Comparison of ENCODE assay signal across 8 cellular contexts in the genomic region with DNA sequence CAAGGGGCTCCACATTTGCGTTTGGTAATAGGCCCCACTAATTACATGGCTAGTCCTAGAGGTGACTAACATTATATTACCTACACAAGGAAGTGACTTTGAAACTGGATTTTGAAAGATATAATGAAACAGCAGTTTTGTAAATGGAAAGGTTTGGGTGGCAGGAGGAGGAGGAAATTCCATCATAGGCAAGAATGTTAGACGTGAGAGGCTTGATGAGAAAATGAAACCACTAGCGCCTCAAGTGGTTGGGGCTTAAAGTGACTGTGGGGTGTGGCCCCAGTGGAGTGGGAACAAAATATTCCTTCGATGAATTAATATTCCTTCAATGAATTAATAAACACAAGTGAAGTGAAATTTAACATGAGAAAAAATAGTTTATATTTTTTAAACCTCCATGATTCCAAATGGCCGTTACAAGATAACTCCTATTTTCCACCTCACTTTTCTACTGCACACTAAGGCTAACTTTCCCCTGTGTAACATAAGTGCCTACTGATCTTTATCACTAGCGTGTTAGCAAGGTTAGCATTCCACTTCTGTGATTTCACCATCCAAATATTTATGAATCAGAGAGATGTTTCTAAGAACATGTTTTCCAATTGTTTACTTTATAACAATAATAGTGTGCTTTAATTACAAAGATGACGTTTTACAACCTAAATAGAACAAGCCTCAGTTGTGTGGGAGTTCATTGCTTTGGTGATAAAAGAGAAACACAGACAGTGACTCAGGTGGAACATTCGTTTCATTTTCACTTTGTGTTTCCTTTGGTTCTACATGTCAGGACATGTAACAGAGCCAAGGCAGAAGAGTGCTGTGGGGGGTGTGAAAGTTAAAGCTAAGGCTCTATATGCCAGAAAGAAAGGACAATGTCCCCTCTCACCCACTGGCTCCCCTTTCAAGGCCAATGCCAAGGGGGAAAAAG. TPM values are rescaled to one million over a fixed set of nuclear protein-coding genes. Genes with fewer than 3 reads are reported as not detected.
DNase-seq lines count a peak whose midpoint lies in the region; ATAC-seq and TF ChIP-seq lines count a peak whose summit lies in the region.

No MANE protein-coding gene starts in this region.

- H3K9me3 Mint-ChIP-seq in CD8-positive, alpha-beta T cell = no peaks in the 10 kb centered on the region

- H3K27me3 Mint-ChIP-seq in CD8-positive, alpha-beta T cell (ENCODE audit: low read depth) = peaks cover 11% of the 10 kb centered on the region

- CTCF ChIA-PET in CD8-positive, alpha-beta T cell (lab: Charles Lee) = interaction anchor here (1.0 to 1.4 kb wide), 2 partner anchors 33 to 119 kb away, joined by 3 to 5 read pairs; no protein-coding TSS in a partner anchor

- H3K36me3 Mint-ChIP-seq in CD8-positive, alpha-beta T cell = no peaks in the 10 kb centered on the region

- no peaks in the 10 kb centered on the region for H3K36me3 ChIP-seq in CD8-positive, alpha-beta T cell (ENCODE audit: insufficient read depth, low read length)
- no peaks in the 10 kb centered on the region for H3K36me3 ChIP-seq in thoracic aorta

- peak overlapping the region; percentile 15 for H3K4me3 ChIP-seq in CD8-positive, alpha-beta T cell (ENCODE audit: low read depth, low read length)
- H3K4me3 ChIP-seq in thoracic aorta = peak overlapping the region; percentile 41

- no peaks in the 10 kb centered on the region for H3K9me3 ChIP-seq in CD8-positive, alpha-beta T cell (ENCODE audit: low read length)
- H3K9me3 ChIP-seq in thoracic aorta = no peaks in the 10 kb centered on the region

- intact Hi-C loops in CD8-positive, alpha-beta T cell (cut with DNase I, micrococcal nuclease) = loop anchor here in 1 of 2 experiments (1.0 kb wide), 2 partner anchors 12 to 37 kb away; a partner anchor contains a TSS

- peaks cover 11% of the 10 kb centered on the region for H3K4me1 ChIP-seq in CD8-positive, alpha-beta T cell (ENCODE audit: insufficient read depth, low read length)
- peaks cover 3 to 13% of the 10 kb centered on the region in 2 donors for H3K4me1 ChIP-seq in thoracic aorta (ENCODE audit: control insufficient read depth in 1 of 2, low read depth in 2 of 2)

- H3K4me3 Mint-ChIP-seq in CD8-positive, alpha-beta T cell = peak overlapping the region; percentile 68

- no peaks in the 10 kb centered on the region for H3K27me3 ChIP-seq in CD8-positive, alpha-beta T cell (ENCODE audit: insufficient read depth, low read length)
- no peaks in the 10 kb centered on the region for H3K27me3 ChIP-seq in thoracic aorta (replicated peaks; ENCODE audit: insufficient read depth)

- peak in 3 of 7 experiments; percentile 11 to 47 (median 28) for DNase-seq in CD8-positive, alpha-beta T cell
- peak; percentile 93 for DNase-seq in astrocyte of the hippocampus (ENCODE audit: low read depth, low spot score)
- no peak for DNase-seq in left lobe of liver (ENCODE audit: low spot score)
- DNase-seq in thoracic aorta (ENCODE audit: low spot score) = no peak
- no peak for DNase-seq in NCI-H1694 treated with DMSO at 0.1 percent for 48 hours (lab: John Stamatoyannopoulos, UW)

- TF ChIP-seq CTCF in CD8-positive, alpha-beta T cell (IDR thresholded peaks at IDR 0.05) = peak; percentile 44
- peak; percentile 36 for TF ChIP-seq CTCF in thoracic aorta (IDR thresholded peaks at IDR 0.05)

- H3K27ac ChIP-seq in CD8-positive, alpha-beta T cell (ENCODE audit: low read depth, low read length) = peak overlapping the region; percentile 26
- H3K27ac ChIP-seq in thoracic aorta = peak overlapping the region; percentile 34 to 46

- peaks cover 14% of the 10 kb centered on the region for H3K4me1 Mint-ChIP-seq in CD8-positive, alpha-beta T cell (ENCODE audit: low read depth)

- POLR2A ChIA-PET in CD8-positive, alpha-beta T cell (lab: Charles Lee) = interaction anchor here (1.7 kb wide), 1 partner anchor 12 kb away, joined by 6 read pairs; a partner anchor contains a TSS

- peak overlapping the region; percentile 68 for H3K27ac Mint-ChIP-seq in CD8-positive, alpha-beta T cell

- peak; percentile 91 for ATAC-seq in CD8-positive, alpha-beta T cell
- ATAC-seq in GM19035 (IDR thresholded peaks at IDR 0.05; ENCODE audit: unreplicated experiment) (peak; percentile 99), HG03135 (IDR thresholded peaks at IDR 0.05; ENCODE audit: unreplicated experiment) (peak; percentile 92), left lobe of liver (peak; percentile 85), thoracic aorta (ENCODE audit: insufficient number of reproducible peaks, low FRiP score, low read depth) (peak; percentile 92)

TF ChIP-seq in PFSK-1, 5 proteins besides CTCF, POLR2A, EP300 and RAD21:
- TF ChIP-seq SIN3A (IDR thresholded peaks at IDR 0.05; ENCODE audit: borderline replicate concordance, insufficient read depth, low read length) (peak; percentile 78; the same call in 1 of the 2 replicates), TAF1 (IDR thresholded peaks at IDR 0.05; ENCODE audit: borderline replicate concordance, insufficient read depth, low read length) (no peak)
- TF ChIP-seq, protein P1, sequence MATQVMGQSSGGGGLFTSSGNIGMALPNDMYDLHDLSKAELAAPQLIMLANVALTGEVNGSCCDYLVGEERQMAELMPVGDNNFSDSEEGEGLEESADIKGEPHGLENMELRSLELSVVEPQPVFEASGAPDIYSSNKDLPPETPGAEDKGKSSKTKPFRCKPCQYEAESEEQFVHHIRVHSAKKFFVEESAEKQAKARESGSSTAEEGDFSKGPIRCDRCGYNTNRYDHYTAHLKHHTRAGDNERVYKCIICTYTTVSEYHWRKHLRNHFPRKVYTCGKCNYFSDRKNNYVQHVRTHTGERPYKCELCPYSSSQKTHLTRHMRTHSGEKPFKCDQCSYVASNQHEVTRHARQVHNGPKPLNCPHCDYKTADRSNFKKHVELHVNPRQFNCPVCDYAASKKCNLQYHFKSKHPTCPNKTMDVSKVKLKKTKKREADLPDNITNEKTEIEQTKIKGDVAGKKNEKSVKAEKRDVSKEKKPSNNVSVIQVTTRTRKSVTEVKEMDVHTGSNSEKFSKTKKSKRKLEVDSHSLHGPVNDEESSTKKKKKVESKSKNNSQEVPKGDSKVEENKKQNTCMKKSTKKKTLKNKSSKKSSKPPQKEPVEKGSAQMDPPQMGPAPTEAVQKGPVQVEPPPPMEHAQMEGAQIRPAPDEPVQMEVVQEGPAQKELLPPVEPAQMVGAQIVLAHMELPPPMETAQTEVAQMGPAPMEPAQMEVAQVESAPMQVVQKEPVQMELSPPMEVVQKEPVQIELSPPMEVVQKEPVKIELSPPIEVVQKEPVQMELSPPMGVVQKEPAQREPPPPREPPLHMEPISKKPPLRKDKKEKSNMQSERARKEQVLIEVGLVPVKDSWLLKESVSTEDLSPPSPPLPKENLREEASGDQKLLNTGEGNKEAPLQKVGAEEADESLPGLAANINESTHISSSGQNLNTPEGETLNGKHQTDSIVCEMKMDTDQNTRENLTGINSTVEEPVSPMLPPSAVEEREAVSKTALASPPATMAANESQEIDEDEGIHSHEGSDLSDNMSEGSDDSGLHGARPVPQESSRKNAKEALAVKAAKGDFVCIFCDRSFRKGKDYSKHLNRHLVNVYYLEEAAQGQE (IDR thresholded peaks at IDR 0.05; ENCODE audit: insufficient read depth in 1 of 2, low read depth in 2 of 2, low read length in 2 of 2) = no peak

RNA-seq across cellular contexts. Expression of a gene that starts 12.5 kb away (rescaled TPM):
- total RNA-seq in CD8-positive, alpha-beta T cell = 10 to 100 TPM in 1 of 2 experiments, 1 to 10 TPM in 1; 8.9 to 10.4 TPM
- polyA plus RNA-seq in PFSK-1 (2012; ENCODE audit: insufficient read length, low read depth) = 155 TPM
- 2.6 TPM for total RNA-seq in left lobe of liver
- total RNA-seq in thoracic aorta = 100 to 1,000 TPM in 1 of 2 donors, 10 to 100 TPM in 1; 10.7 to 160 TPM
